In genomic region chr20:34955232-34956040, GRCh38 we compare ENCODE assay signal across 1 cellular context.
TF ChIP-seq lines count a peak whose summit lies in the region.

Gene GSS (minus strand): TSS chr20:34955806. CDS start chr20:34951852, 3,954 bp downstream.
Gene MYH7B (plus strand): TSS chr20:34955868. CDS start chr20:34978006, 22,138 bp downstream.

TF ChIP-seq in K562, 482 proteins besides CTCF, POLR2A, EP300 and RAD21 (continued from another document and continues in another):
- no peak for TF ChIP-seq JUND (IDR thresholded peaks at IDR 0.05; ENCODE audit: borderline replicate concordance, low read depth, low read length)
- TF ChIP-seq JUND (tag; IDR thresholded peaks at IDR 0.05; ENCODE audit: borderline replicate concordance, low read depth, low read length), result peak; percentile 34; the same call in 1 of the 3 replicates
- TF ChIP-seq, protein P1, sequence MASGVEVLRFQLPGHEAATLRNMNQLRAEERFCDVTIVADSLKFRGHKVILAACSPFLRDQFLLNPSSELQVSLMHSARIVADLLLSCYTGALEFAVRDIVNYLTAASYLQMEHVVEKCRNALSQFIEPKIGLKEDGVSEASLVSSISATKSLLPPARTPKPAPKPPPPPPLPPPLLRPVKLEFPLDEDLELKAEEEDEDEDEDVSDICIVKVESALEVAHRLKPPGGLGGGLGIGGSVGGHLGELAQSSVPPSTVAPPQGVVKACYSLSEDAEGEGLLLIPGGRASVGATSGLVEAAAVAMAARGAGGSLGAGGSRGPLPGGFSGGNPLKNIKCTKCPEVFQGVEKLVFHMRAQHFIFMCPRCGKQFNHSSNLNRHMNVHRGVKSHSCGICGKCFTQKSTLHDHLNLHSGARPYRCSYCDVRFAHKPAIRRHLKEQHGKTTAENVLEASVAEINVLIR (CRISPR knock-in tag; IDR thresholded peaks at IDR 0.05), result no peak
- TF ChIP-seq HSF4 (CRISPR knock-in tag; IDR thresholded peaks at IDR 0.05; ENCODE audit: borderline replicate concordance), result no peak
- peak; percentile 37; the same call in 1 of the 2 replicates for TF ChIP-seq ZBTB40 (IDR thresholded peaks at IDR 0.05)
- TF ChIP-seq ZBTB40 (CRISPR knock-in tag; IDR thresholded peaks at IDR 0.05), result no peak
- no peak for TF ChIP-seq HNRNPUL1 (IDR thresholded peaks at IDR 0.05; ENCODE audit: low read length)
- no peak for TF ChIP-seq FOXM1 (IDR thresholded peaks at IDR 0.05; ENCODE audit: low read depth)
- TF ChIP-seq FOXM1 (CRISPR knock-in tag; IDR thresholded peaks at IDR 0.05; ENCODE audit: low read depth), result 0 out of 2 replicates have a peak, but pooled peaks have one; percentile 75
- peak in 2 of 3 experiments; percentile 6 to 34 for TF ChIP-seq YY1 (IDR thresholded peaks at IDR 0.05; ENCODE audit: borderline replicate concordance in 1 of 3, control insufficient read depth in 1 of 3, extremely low read depth in 1 of 3, insufficient read depth in 3 of 3, insufficient read length in 1 of 3, insufficient replicate concordance in 2 of 3, low read depth in 1 of 3, low read length in 2 of 3)
- TF ChIP-seq ZNF143 (CRISPR knock-in tag; IDR thresholded peaks at IDR 0.05), result no peak; the same call in none of the 2 replicates
- TF ChIP-seq ZNF121 (CRISPR knock-in tag; conservative IDR thresholded peaks at IDR 0.05), result no peak
- TF ChIP-seq, protein P2, sequence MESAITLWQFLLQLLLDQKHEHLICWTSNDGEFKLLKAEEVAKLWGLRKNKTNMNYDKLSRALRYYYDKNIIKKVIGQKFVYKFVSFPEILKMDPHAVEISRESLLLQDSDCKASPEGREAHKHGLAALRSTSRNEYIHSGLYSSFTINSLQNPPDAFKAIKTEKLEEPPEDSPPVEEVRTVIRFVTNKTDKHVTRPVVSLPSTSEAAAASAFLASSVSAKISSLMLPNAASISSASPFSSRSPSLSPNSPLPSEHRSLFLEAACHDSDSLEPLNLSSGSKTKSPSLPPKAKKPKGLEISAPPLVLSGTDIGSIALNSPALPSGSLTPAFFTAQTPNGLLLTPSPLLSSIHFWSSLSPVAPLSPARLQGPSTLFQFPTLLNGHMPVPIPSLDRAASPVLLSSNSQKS (CRISPR knock-in tag; IDR thresholded peaks at IDR 0.05), result no peak
- TF ChIP-seq, protein P3, sequence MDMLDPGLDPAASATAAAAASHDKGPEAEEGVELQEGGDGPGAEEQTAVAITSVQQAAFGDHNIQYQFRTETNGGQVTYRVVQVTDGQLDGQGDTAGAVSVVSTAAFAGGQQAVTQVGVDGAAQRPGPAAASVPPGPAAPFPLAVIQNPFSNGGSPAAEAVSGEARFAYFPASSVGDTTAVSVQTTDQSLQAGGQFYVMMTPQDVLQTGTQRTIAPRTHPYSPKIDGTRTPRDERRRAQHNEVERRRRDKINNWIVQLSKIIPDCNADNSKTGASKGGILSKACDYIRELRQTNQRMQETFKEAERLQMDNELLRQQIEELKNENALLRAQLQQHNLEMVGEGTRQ (CRISPR knock-in tag; IDR thresholded peaks at IDR 0.05), result no peak
- TF ChIP-seq HDAC3 (IDR thresholded peaks at IDR 0.05; ENCODE audit: borderline replicate concordance, partially characterized antibody), result no peak
- no peak for TF ChIP-seq SRSF1 (IDR thresholded peaks at IDR 0.05; ENCODE audit: low read depth, low read length)
- TF ChIP-seq TAF7 (tag; IDR thresholded peaks at IDR 0.05), result peak; percentile 95
- peak; percentile 77 for TF ChIP-seq L3MBTL2 (IDR thresholded peaks at IDR 0.05)
- TF ChIP-seq ZNF384 (IDR thresholded peaks at IDR 0.05; ENCODE audit: low read depth, low read length), result no peak
- TF ChIP-seq LCOR (CRISPR knock-in tag; IDR thresholded peaks at IDR 0.05), result peak; percentile 96; the same call in 1 of the 2 replicates
- TF ChIP-seq, protein P4, sequence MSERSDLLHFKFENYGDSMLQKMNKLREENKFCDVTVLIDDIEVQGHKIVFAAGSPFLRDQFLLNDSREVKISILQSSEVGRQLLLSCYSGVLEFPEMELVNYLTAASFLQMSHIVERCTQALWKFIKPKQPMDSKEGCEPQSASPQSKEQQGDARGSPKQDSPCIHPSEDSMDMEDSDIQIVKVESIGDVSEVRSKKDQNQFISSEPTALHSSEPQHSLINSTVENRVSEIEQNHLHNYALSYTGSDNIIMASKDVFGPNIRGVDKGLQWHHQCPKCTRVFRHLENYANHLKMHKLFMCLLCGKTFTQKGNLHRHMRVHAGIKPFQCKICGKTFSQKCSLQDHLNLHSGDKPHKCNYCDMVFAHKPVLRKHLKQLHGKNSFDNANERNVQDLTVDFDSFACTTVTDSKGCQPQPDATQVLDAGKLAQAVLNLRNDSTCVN (CRISPR knock-in tag; IDR thresholded peaks at IDR 0.05), result no peak; the same call in 1 of the 2 replicates
- TF ChIP-seq ZNF174 (CRISPR knock-in tag; IDR thresholded peaks at IDR 0.05), result no peak
- peak; percentile 54 to 77; a peak in 3 of 4 replicates for TF ChIP-seq MAZ (CRISPR knock-in tag; conservative IDR thresholded peaks at IDR 0.05 in 1 of 2, IDR thresholded peaks at IDR 0.05 in 1 of 2)
- TF ChIP-seq ZNF133 (CRISPR knock-in tag; IDR thresholded peaks at IDR 0.05), result no peak
- TF ChIP-seq NRF1 (conservative IDR thresholded peaks at IDR 0.05 in 1 of 2, IDR thresholded peaks at IDR 0.05 in 1 of 2), result peak; percentile 95 to 96
- TF ChIP-seq, protein P5, sequence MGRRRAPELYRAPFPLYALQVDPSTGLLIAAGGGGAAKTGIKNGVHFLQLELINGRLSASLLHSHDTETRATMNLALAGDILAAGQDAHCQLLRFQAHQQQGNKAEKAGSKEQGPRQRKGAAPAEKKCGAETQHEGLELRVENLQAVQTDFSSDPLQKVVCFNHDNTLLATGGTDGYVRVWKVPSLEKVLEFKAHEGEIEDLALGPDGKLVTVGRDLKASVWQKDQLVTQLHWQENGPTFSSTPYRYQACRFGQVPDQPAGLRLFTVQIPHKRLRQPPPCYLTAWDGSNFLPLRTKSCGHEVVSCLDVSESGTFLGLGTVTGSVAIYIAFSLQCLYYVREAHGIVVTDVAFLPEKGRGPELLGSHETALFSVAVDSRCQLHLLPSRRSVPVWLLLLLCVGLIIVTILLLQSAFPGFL (CRISPR knock-in tag; IDR thresholded peaks at IDR 0.05), result 0 out of 2 replicates have a peak, but pooled peaks have one; percentile 37
- TF ChIP-seq, protein P6, sequence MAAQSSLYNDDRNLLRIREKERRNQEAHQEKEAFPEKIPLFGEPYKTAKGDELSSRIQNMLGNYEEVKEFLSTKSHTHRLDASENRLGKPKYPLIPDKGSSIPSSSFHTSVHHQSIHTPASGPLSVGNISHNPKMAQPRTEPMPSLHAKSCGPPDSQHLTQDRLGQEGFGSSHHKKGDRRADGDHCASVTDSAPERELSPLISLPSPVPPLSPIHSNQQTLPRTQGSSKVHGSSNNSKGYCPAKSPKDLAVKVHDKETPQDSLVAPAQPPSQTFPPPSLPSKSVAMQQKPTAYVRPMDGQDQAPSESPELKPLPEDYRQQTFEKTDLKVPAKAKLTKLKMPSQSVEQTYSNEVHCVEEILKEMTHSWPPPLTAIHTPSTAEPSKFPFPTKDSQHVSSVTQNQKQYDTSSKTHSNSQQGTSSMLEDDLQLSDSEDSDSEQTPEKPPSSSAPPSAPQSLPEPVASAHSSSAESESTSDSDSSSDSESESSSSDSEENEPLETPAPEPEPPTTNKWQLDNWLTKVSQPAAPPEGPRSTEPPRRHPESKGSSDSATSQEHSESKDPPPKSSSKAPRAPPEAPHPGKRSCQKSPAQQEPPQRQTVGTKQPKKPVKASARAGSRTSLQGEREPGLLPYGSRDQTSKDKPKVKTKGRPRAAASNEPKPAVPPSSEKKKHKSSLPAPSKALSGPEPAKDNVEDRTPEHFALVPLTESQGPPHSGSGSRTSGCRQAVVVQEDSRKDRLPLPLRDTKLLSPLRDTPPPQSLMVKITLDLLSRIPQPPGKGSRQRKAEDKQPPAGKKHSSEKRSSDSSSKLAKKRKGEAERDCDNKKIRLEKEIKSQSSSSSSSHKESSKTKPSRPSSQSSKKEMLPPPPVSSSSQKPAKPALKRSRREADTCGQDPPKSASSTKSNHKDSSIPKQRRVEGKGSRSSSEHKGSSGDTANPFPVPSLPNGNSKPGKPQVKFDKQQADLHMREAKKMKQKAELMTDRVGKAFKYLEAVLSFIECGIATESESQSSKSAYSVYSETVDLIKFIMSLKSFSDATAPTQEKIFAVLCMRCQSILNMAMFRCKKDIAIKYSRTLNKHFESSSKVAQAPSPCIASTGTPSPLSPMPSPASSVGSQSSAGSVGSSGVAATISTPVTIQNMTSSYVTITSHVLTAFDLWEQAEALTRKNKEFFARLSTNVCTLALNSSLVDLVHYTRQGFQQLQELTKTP (IDR thresholded peaks at IDR 0.05; ENCODE audit: low read depth in 1 of 2, partially characterized antibody in 2 of 2), result peak in 1 of 2 experiments; percentile 49
- no peak for TF ChIP-seq THRAP3 (IDR thresholded peaks at IDR 0.05; ENCODE audit: borderline replicate concordance)
- TF ChIP-seq RBBP5 (IDR thresholded peaks at IDR 0.05; ENCODE audit: borderline replicate concordance, insufficient read depth, low read length, poor library complexity, severe bottlenecking), result peak; percentile 80
- TF ChIP-seq, protein P7, sequence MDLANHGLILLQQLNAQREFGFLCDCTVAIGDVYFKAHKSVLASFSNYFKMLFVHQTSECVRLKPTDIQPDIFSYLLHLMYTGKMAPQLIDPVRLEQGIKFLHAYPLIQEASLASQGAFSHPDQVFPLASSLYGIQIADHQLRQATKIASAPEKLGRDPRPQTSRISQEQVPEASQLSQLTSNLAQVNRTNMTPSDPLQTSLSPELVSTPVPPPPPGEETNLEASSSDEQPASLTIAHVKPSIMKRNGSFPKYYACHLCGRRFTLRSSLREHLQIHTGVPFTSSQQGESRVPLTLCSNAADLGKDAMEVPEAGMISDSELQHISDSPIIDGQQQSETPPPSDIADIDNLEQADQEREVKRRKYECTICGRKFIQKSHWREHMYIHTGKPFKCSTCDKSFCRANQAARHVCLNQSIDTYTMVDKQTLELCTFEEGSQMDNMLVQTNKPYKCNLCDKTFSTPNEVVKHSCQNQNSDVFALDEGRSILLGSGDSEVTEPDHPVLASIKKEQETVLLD (IDR thresholded peaks at IDR 0.05), result peak; percentile 83
- peak; percentile 61 for TF ChIP-seq PHF20 (IDR thresholded peaks at IDR 0.05; ENCODE audit: partially characterized antibody)
- TF ChIP-seq SOX6 (IDR thresholded peaks at IDR 0.05), result peak; percentile 33; the same call in 1 of the 2 replicates
- TF ChIP-seq ZBTB9 (CRISPR knock-in tag; IDR thresholded peaks at IDR 0.05), result 0 out of 2 replicates have a peak, but pooled peaks have one; percentile 33
- no peak for TF ChIP-seq ZNF584 (CRISPR knock-in tag; IDR thresholded peaks at IDR 0.05; ENCODE audit: low read depth)
- no peak for TF ChIP-seq ZFP36 (IDR thresholded peaks at IDR 0.05; ENCODE audit: low read depth, low read length, partially characterized antibody)
